20 cellular contexts compared by ENCODE assay signal in the genomic region with DNA sequence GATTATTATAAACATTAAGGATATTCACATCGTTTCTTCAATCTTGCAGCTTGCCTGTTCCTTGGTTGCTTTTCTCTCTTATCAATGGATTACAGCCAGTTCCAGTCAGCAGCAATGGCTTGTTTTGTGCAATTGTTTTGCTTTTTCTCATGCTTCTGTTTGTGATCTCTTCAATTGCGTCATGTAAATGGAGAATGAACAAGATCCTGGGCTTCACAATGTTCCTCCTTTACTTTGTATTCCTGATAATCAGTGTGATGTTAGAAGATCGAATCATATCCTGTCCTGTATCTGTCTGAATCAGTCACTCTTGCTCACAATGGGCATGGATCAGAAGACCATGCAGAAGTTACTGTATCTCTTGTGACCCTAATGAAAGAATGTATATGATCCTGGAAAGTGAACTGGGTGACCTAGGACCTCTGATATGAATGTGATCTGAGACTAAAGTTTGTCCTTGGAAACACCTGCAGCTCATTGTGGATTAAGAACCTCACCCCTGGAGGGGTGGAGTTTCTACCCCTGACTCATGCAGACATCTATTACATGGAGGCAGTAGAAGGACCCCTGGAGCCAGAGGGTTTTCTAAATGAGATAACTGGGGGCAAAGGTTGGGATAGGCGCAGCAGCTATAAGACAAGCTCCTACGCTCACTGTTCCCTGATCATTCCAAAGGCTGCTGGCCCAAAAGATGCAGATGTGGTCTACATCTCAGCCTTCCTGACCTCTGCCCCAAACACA. TPM values are rescaled to one million over a fixed set of nuclear protein-coding genes. Genes with fewer than 3 reads are reported as not detected.
A peak's percentile ranks its signal among the peaks of the same experiment; 100 is the strongest.
DNase-seq lines count a peak whose midpoint lies in the region; ATAC-seq, FAIRE-seq and TF ChIP-seq lines count a peak whose summit lies in the region.
"Had no signal": no experiment of that assay in that cellular context is flagged by ENCODE, and none has a peak within 500 bp of the region (broad histone marks: within the 10 kb centered on the region; RNA-seq: fewer than 3 reads in every experiment).

No MANE protein-coding gene starts in this region.

- no peaks in the 10 kb centered on the region for H3K9me3 ChIP-seq in GM12878 (replicated peaks; ENCODE audit: control insufficient read depth, insufficient read depth, low read length)
- H3K9me3 ChIP-seq: neutrophil, sigmoid colon had no signal

- no peaks in the 10 kb centered on the region for H3K4me1 Mint-ChIP-seq in activated naive CD8-positive, alpha-beta T cell (ENCODE audit: low read depth)
- H3K4me1 Mint-ChIP-seq in activated naive CD8-positive, alpha-beta T cell treated with anti-CD3 and anti-CD28 coated beads for 36 hours = peaks cover 8% of the 10 kb centered on the region

- no peak for TF ChIP-seq EP300 in GM12878 (IDR thresholded peaks at IDR 0.05; ENCODE audit: borderline replicate concordance in 1 of 2, control insufficient read depth in 1 of 2, low read depth in 2 of 2, low read length in 2 of 2)

- H3K9me3 Mint-ChIP-seq in activated naive CD8-positive, alpha-beta T cell (ENCODE audit: low read depth) = no peaks in the 10 kb centered on the region
- H3K9me3 Mint-ChIP-seq in activated naive CD8-positive, alpha-beta T cell treated with anti-CD3 and anti-CD28 coated beads for 36 hours = no peaks in the 10 kb centered on the region
- H3K9me3 Mint-ChIP-seq: activated CD4-positive, alpha-beta memory T cell treated with anti-CD3 and anti-CD28 coated beads, Interleukin-2, amount 10 ng/mL, durations not matched to agents 7 days and 5 days; H9 had no signal

- H3K27me3 ChIP-seq in GM12878 (replicated peaks in 1 of 2; ENCODE audit: control insufficient read depth in 2 of 2, insufficient read depth in 2 of 2, low read length in 1 of 2) = no peaks in the 10 kb centered on the region
- H3K27me3 ChIP-seq: neutrophil, sigmoid colon had no signal

- TF ChIP-seq CTCF in GM12878 (IDR thresholded peaks at IDR 0.05 in 2 of 3, conservative IDR thresholded peaks at IDR 0.05 in 1 of 3; ENCODE audit: control insufficient read depth in 2 of 3, extremely low read depth in 1 of 3, insufficient read depth in 1 of 3, low read depth in 3 of 3, low read length in 3 of 3) = no peak
- no peak for TF ChIP-seq CTCF in fibroblast of villous mesenchyme (IDR thresholded peaks at IDR 0.05; ENCODE audit: insufficient read depth, low read depth, low read length)

- peaks cover 2 to 37% of the 10 kb centered on the region in 2 experiments; a peak in 3 of 4 replicates for H3K36me3 ChIP-seq in GM12878 (ENCODE audit: control insufficient read depth in 2 of 2, insufficient read depth in 2 of 2, low read length in 1 of 2)

- H4K20me1 ChIP-seq in GM12878 (ENCODE audit: control insufficient read depth, insufficient read depth) = no peaks in the 10 kb centered on the region

- in situ Hi-C loops in GM12878 (cut with MboI) = no loop called here

- no peaks in the 10 kb centered on the region for H3K79me2 ChIP-seq in GM12878 (ENCODE audit: control insufficient read depth, insufficient read depth, low read length)

- H3K27me3 Mint-ChIP-seq in activated naive CD8-positive, alpha-beta T cell = no peaks in the 10 kb centered on the region
- no peaks in the 10 kb centered on the region for H3K27me3 Mint-ChIP-seq in activated naive CD8-positive, alpha-beta T cell treated with anti-CD3 and anti-CD28 coated beads for 36 hours
- H3K27me3 Mint-ChIP-seq: activated CD4-positive, alpha-beta memory T cell treated with anti-CD3 and anti-CD28 coated beads, Interleukin-2, amount 10 ng/mL, durations not matched to agents 7 days and 5 days had no signal

- peaks cover 3% of the 10 kb centered on the region for H3K36me3 Mint-ChIP-seq in activated naive CD8-positive, alpha-beta T cell
- H3K36me3 Mint-ChIP-seq in activated naive CD8-positive, alpha-beta T cell treated with anti-CD3 and anti-CD28 coated beads for 36 hours = peaks cover 16% of the 10 kb centered on the region

- no peak overlapping the region for H3K4me3 ChIP-seq in GM12878
- H3K4me3 ChIP-seq in fibroblast of villous mesenchyme (ENCODE audit: low read depth, low read length) = no peak overlapping the region
- H3K4me3 ChIP-seq: sigmoid colon had no signal

- H3K27ac ChIP-seq in GM12878 (ENCODE audit: control insufficient read depth, insufficient read depth) = no peak overlapping the region
- H3K27ac ChIP-seq: neutrophil, sigmoid colon had no signal

- intact Hi-C loops in GM12878 (cut with micrococcal nuclease; ENCODE audit: unreplicated experiment) = no loop called here

- no peak overlapping the region for H3K4me3 Mint-ChIP-seq in activated naive CD8-positive, alpha-beta T cell
- H3K4me3 Mint-ChIP-seq in activated naive CD8-positive, alpha-beta T cell treated with anti-CD3 and anti-CD28 coated beads for 36 hours = no peak overlapping the region
- H3K4me3 Mint-ChIP-seq: activated CD4-positive, alpha-beta memory T cell treated with anti-CD3 and anti-CD28 coated beads, Interleukin-2, amount 10 ng/mL, durations not matched to agents 7 days and 5 days; H9 had no signal

- H3K4me2 ChIP-seq in GM12878 (ENCODE audit: control insufficient read depth, insufficient read depth) = no peak overlapping the region

- FAIRE-seq in GM12878 (lab: Jason Lieb, UNC) = no peak

- no peak for TF ChIP-seq RAD21 in GM12878 (IDR thresholded peaks at IDR 0.05; ENCODE audit: insufficient read depth, low read depth, low read length)

- H3K4me1 ChIP-seq in GM12878 (ENCODE audit: control insufficient read depth, insufficient read depth, low read length) = peaks cover 9% of the 10 kb centered on the region
- H3K4me1 ChIP-seq: sigmoid colon had no signal

- WGBS in GM12878 (ENCODE audit: insufficient coverage, insufficient replicate concordance, low lambda C conversion rate, missing lambda C conversion rate) = over 99% methylated on average over 5 of the region's 5 CpGs

- H2AFZ ChIP-seq in GM12878 (ENCODE audit: control insufficient read depth, low read depth, low read length) = no peak overlapping the region

- no TSS peak for BruUV-seq in GM12878 (replicated peaks; lab: Mats Ljungman, UMichigan)

- H3K9ac ChIP-seq in GM12878 (ENCODE audit: control insufficient read depth, insufficient read depth, low read length) = no peak overlapping the region

- H3K27ac Mint-ChIP-seq in activated naive CD8-positive, alpha-beta T cell = peak overlapping the region; percentile 52
- no peak overlapping the region for H3K27ac Mint-ChIP-seq in activated naive CD8-positive, alpha-beta T cell treated with anti-CD3 and anti-CD28 coated beads for 36 hours
- H3K27ac Mint-ChIP-seq: activated CD4-positive, alpha-beta memory T cell treated with anti-CD3 and anti-CD28 coated beads, Interleukin-2, amount 10 ng/mL, durations not matched to agents 7 days and 5 days; H9 had no signal

- POLR2A ChIA-PET in GM12878 (lab: Charles Lee) = interaction anchor here (0.6 kb wide), 2 partner anchors 82 to 239 kb away, joined by 3 read pairs; no protein-coding TSS in a partner anchor

- SMC1A ChIA-PET in GM12878 (lab: Charles Lee; ENCODE audit: uncharacterized antibody, unreplicated experiment) = interaction anchor here (0.7 to 1.7 kb wide), 6 partner anchors 9 to 665 kb away, joined by 3 to 6 read pairs (median 4); no protein-coding TSS in a partner anchor

- no peak for DNase-seq in activated naive CD8-positive, alpha-beta T cell treated with anti-CD3 and anti-CD28 coated beads for 36 hours
- no peak for DNase-seq in GM12878 (ENCODE audit: low read depth, low spot score)
- peak; percentile 65 for DNase-seq in fibroblast of villous mesenchyme (ENCODE audit: low read depth)
- no peak for DNase-seq in germinal center (ENCODE audit: low spot score)
- DNase-seq in DMS 273 treated with DMSO at 0.1 percent for 48 hours (lab: John Stamatoyannopoulos, UW) = no peak
- no peak for DNase-seq in hippocampal formation (lab: John Stamatoyannopoulos, UW)
- no peak for DNase-seq in occipital lobe (lab: John Stamatoyannopoulos, UW)
- DNase-seq: activated CD4-positive, alpha-beta memory T cell treated with anti-CD3 and anti-CD28 coated beads, Interleukin-2, amount 10 ng/mL, durations not matched to agents 7 days and 5 days; activated gamma-delta T cell; DMS153; erythroblast; H9; mesendoderm; NCI-H1092 treated with DMSO at 0.1 percent for 48 hours; NCI-H2171; SIG-M5; sigmoid colon; stimulated activated naive CD4-positive, alpha-beta T cell treated with Interleukin-2 at 50 U/mL for 16 hours had no signal

- RAD21 ChIA-PET in GM12878 (lab: Charles Lee; ENCODE audit: unreplicated experiment) = interaction anchor here (0.7 kb wide), 1 partner anchor 183 kb away, joined by 5 read pairs; no protein-coding TSS in a partner anchor

- no peak for TF ChIP-seq POLR2A in GM12878 (IDR thresholded peaks at IDR 0.05; ENCODE audit: low read depth, low read length)

- CTCF ChIA-PET in GM12878 (lab: Yijun Ruan, JAX) = interaction anchor here (0.6 to 1.6 kb wide), 4 partner anchors 9 to 183 kb away, joined by 3 to 5 read pairs (median 3); no protein-coding TSS in a partner anchor

- ATAC-seq in GM12878 = no peak

RNA-seq across cellular contexts. Expression of a gene that starts 32.2 kb away (rescaled TPM):
- 1 to 10 TPM; 6.6 to 7.6 TPM for total RNA-seq in activated naive CD8-positive, alpha-beta T cell treated with anti-CD3 and anti-CD28 coated beads for 36 hours
- 19.8 and 23.8 TPM in 2 replicates for total RNA-seq in GM12878 (2013; cell fraction: nucleolus; rRNA removed)
- total RNA-seq in GM12878 (2014; rRNA removed) = 2.9 and 3.3 TPM in 2 replicates
- total RNA-seq in GM12878 (2014; rRNA removed; fragmentation: Illumina TruSeq; extraction: Trizol) = 2.8 and 3.3 TPM in 2 replicates
- 4.5 and 5.8 TPM in 2 replicates for total RNA-seq in GM12878 (2021)
- polyA plus RNA-seq in GM12878 (2011; ENCODE audit: low read depth) = 4.9 TPM
- polyA plus RNA-seq in GM12878 (2011; rRNA removed) = 3.9 and 4.4 TPM in 2 replicates
- polyA plus RNA-seq in GM12878 (2011; cell fraction: cytosol; rRNA removed) = 3.2 and 4.5 TPM in 2 replicates
- 3.9 and 5.7 TPM in 2 replicates for polyA plus RNA-seq in GM12878 (2011; cell fraction: nucleus; rRNA removed)
- polyA plus RNA-seq in GM12878 (2012) = 7.3 and 7.7 TPM in 2 replicates
- polyA plus RNA-seq in GM12878 (2014; fragmentation: Illumina TruSeq; extraction: Trizol) = 4.3 and 4.9 TPM in 2 replicates
- polyA plus RNA-seq in GM12878 (2014; fragmentation: Nextera tagmentation; extraction: Ambion mirVana) = 1 to 10 TPM; 1.4 to 2.3 TPM
- 2.8 and 4.7 TPM in 2 replicates for polyA plus RNA-seq in GM12878 (2014; rRNA removed)
- 1 to 10 TPM; 1.7 to 3.2 TPM for polyA plus RNA-seq in GM12878 (2016; fragmentation: Nextera tagmentation; extraction: Ambion mirVana)
- polyA minus RNA-seq in GM12878 (2011; rRNA and poly(A)+ RNA removed) = 5.7 and 6.4 TPM in 2 replicates
- polyA minus RNA-seq in GM12878 (2011; cell fraction: cytosol; rRNA and poly(A)+ RNA removed) = 1.5 and 1.8 TPM in 2 replicates
- 5.2 and 8.6 TPM in 2 replicates for polyA minus RNA-seq in GM12878 (2011; cell fraction: nucleus; rRNA and poly(A)+ RNA removed)
- total RNA-seq in fibroblast of villous mesenchyme = 5.2 and 9.3 TPM in 2 replicates
- total RNA-seq in occipital lobe = 1.4 TPM

RNA-seq across cellular contexts. Expression of a gene that starts 43.0 kb away (rescaled TPM):
- total RNA-seq in activated naive CD8-positive, alpha-beta T cell treated with anti-CD3 and anti-CD28 coated beads for 36 hours = 10 to 100 TPM; 62.1 to 66.9 TPM
- total RNA-seq in GM12878 (2013; cell fraction: nucleolus; rRNA removed) = 108 and 123 TPM in 2 replicates
- total RNA-seq in GM12878 (2014; rRNA removed) = 36.8 and 39.3 TPM in 2 replicates
- total RNA-seq in GM12878 (2014; rRNA removed; fragmentation: Illumina TruSeq; extraction: Trizol) = 39.4 and 40.4 TPM in 2 replicates
- total RNA-seq in GM12878 (2021) = 40.7 and 42.0 TPM in 2 replicates
- 26.2 TPM for polyA plus RNA-seq in GM12878 (2011; ENCODE audit: low read depth)
- 76.9 and 93.4 TPM in 2 replicates for polyA plus RNA-seq in GM12878 (2011; rRNA removed)
- 55.4 and 58.2 TPM in 2 replicates for polyA plus RNA-seq in GM12878 (2011; cell fraction: cytosol; rRNA removed)
- 48.6 and 54.8 TPM in 2 replicates for polyA plus RNA-seq in GM12878 (2011; cell fraction: nucleus; rRNA removed)
- 24.6 and 28.8 TPM in 2 replicates for polyA plus RNA-seq in GM12878 (2012)
- polyA plus RNA-seq in GM12878 (2014; fragmentation: Illumina TruSeq; extraction: Trizol) = 53.7 and 68.1 TPM in 2 replicates
- polyA plus RNA-seq in GM12878 (2014; fragmentation: Nextera tagmentation; extraction: Ambion mirVana) = 10 to 100 TPM; 39.4 to 41.9 TPM
- polyA plus RNA-seq in GM12878 (2014; rRNA removed) = 47.5 and 53.4 TPM in 2 replicates
- 10 to 100 TPM; 69.3 to 74.4 TPM for polyA plus RNA-seq in GM12878 (2016; fragmentation: Nextera tagmentation; extraction: Ambion mirVana)
- 57.6 and 79.1 TPM in 2 replicates for polyA minus RNA-seq in GM12878 (2011; rRNA and poly(A)+ RNA removed)
- 19.1 and 27.4 TPM in 2 replicates for polyA minus RNA-seq in GM12878 (2011; cell fraction: cytosol; rRNA and poly(A)+ RNA removed)
- 35.9 and 74.2 TPM in 2 replicates for polyA minus RNA-seq in GM12878 (2011; cell fraction: nucleus; rRNA and poly(A)+ RNA removed)
- 41.0 and 41.2 TPM in 2 replicates for total RNA-seq in fibroblast of villous mesenchyme
- 26.7 TPM for total RNA-seq in occipital lobe
